Comparison of ENCODE assay signal across 9 cellular contexts in the genomic region with DNA sequence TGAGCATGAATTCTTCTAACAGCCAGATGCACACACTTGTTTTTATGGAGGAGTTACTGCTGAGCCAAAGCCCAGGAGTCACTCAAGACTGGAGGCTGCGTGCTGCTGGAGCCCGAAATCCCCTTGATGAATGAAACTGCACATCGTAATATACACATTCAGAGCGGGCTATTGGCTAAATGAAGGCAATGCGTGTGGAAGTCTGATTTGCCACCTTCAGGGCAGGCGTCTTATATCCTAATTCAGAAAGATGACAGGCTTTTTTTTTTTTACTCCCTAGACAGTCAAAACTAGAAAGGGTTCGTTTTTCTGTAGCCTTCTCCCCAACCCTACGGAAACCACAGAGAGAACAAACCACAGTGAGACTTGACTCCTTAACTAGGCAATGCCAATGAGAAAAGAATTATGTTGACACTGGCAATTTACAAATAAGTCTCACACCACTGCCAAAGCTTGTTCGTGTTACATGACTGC.
DNase-seq lines count a peak whose midpoint lies in the region; ATAC-seq, FAIRE-seq and TF ChIP-seq lines count a peak whose summit lies in the region.
"Had no signal": no experiment of that assay in that cellular context is flagged by ENCODE, and none has a peak within 500 bp of the region (broad histone marks: within the 10 kb centered on the region; RNA-seq: fewer than 3 reads in every experiment).

No MANE protein-coding gene starts in this region.

- H3K27me3 ChIP-seq in heart left ventricle (no peaks in the 10 kb centered on the region), SJSA1 (replicated peaks) (no peaks in the 10 kb centered on the region), neutrophil (no peaks in the 10 kb centered on the region)

- H3K4me1 ChIP-seq in heart left ventricle (peaks cover 0 to 76% (median 42%) of the 10 kb centered on the region in 12 donors), SJSA1 (replicated peaks) (peaks cover 40% of the 10 kb centered on the region), neutrophil (ENCODE audit: control insufficient read depth in 1 of 2, insufficient read depth in 1 of 2, low read depth in 1 of 2, low read length in 1 of 2) (peaks cover 72 to 77% of the 10 kb centered on the region in 2 experiments)

- TF ChIP-seq POLR2A in heart left ventricle (IDR thresholded peaks at IDR 0.05) = no peak

- no peaks in the 10 kb centered on the region for H3K9me3 ChIP-seq in heart left ventricle
- no peaks in the 10 kb centered on the region for H3K9me3 ChIP-seq in SJSA1 (replicated peaks)
- no peaks in the 10 kb centered on the region for H3K9me3 ChIP-seq in neutrophil

- H3K27ac ChIP-seq in heart left ventricle (peak overlapping the region in 7 of 12 donors; percentile 0 to 92 (median 17)), SJSA1 (peak overlapping the region; percentile 100), neutrophil (peak overlapping the region; percentile 93)
- H3K27ac ChIP-seq: C4-2B had no signal

- ATAC-seq in heart left ventricle (peak in 2 of 4 donors; percentile 16 to 45), HG03103 (IDR thresholded peaks at IDR 0.05; ENCODE audit: low read depth, unreplicated experiment) (peak; percentile 61)

- intact Hi-C loops in heart left ventricle (cut with DNase I) (no loop called here), cardiac septum (cut with DNase I) (loop anchor here (5.0 kb wide), 1 partner anchor 39 kb away; no protein-coding TSS in a partner anchor)

- H3K36me3 ChIP-seq in heart left ventricle (peaks cover 0 to 49% (median 14%) of the 10 kb centered on the region in 9 donors), SJSA1 (peaks cover 24% of the 10 kb centered on the region), neutrophil (peaks cover 27% of the 10 kb centered on the region)

- WGBS in heart left ventricle, 4 donors = 85 to 93% (median 90%) methylated on average over 9 of the region's 9 CpGs

- H3K4me3 ChIP-seq in heart left ventricle (peak overlapping the region in 4 of 12 donors; percentile 20 to 56 (median 22)), SJSA1 (peak overlapping the region; percentile 36), neutrophil (ENCODE audit: low read depth in 1 of 2, low read length in 1 of 2) (peak overlapping the region; percentile 39 to 51)

- no peak for FAIRE-seq in frontal cortex (lab: Jason Lieb, UNC)

- no peak for TF ChIP-seq CTCF in heart left ventricle (IDR thresholded peaks at IDR 0.05)
- TF ChIP-seq CTCF in neutrophil (IDR thresholded peaks at IDR 0.05) = no peak

- DNase-seq in heart left ventricle (no peak), cardiac septum (ENCODE audit: low spot score) (no peak), SJSA1 (ENCODE audit: low read depth in 1 of 2, low spot score in 2 of 2) (peak; percentile 73 to 85), frontal cortex (ENCODE audit: low spot score in 2 of 2) (no peak), SK-N-DZ (ENCODE audit: low spot score) (no peak)
- peak; percentile 59 for DNase-seq in activated naive CD8-positive, alpha-beta T cell treated with anti-CD3 and anti-CD28 coated beads, Interleukin-2, amount 50 U/mL, for 16 hours (ENCODE audit: low read depth, low spot score)

Comparison
In these comparisons a context has a peak if more than half of its experiments do, and no peak if none do; other contexts are left out.
1. DNase-seq: peak in SJSA1 (2 of 2) and activated naive CD8-positive, alpha-beta T cell treated with anti-CD3 and anti-CD28 coated beads, Interleukin-2, amount 50 U/mL, for 16 hours (single experiment); none in heart left ventricle (0 of 5), cardiac septum (single experiment), frontal cortex (0 of 2) and SK-N-DZ (single experiment).
2. H3K27ac ChIP-seq: peak in every context shown above with its lines; median percentile 100 in SJSA1; 93 in neutrophil; 17 in heart left ventricle.